Comparison of ENCODE assay signal across 19 cellular contexts in genomic region chr18:27181726-27182125, GRCh38. TPM values are rescaled to one million over a fixed set of nuclear protein-coding genes. Genes with fewer than 3 reads are reported as not detected.
DNase-seq lines count a peak whose midpoint lies in the region; ATAC-seq, FAIRE-seq and TF ChIP-seq lines count a peak whose summit lies in the region.
"Had no signal": no experiment of that assay in that cellular context is flagged by ENCODE, and none has a peak within 500 bp of the region (broad histone marks: within the 10 kb centered on the region; RNA-seq: fewer than 3 reads in every experiment).

No MANE protein-coding gene starts in this region.

- peak; percentile 79 for FAIRE-seq in D721Med (lab: Jason Lieb, UNC)
- FAIRE-seq: A204.1, G401.6, GM12891, GM19239, HepG2 had no signal

- TF ChIP-seq EP300 in transverse colon (IDR thresholded peaks at IDR 0.05; ENCODE audit: low read depth): no peak

- peaks cover 32% of the 10 kb centered on the region for H3K27me3 Mint-ChIP-seq in mesothelial cell of epicardium (ENCODE audit: low read depth)

- no peak overlapping the region for H3K27ac ChIP-seq in transverse colon
- H3K27ac ChIP-seq: BLaER1, GM23248 had no signal

- H3K27me3 ChIP-seq in transverse colon: peaks cover 50% of the 10 kb centered on the region
- H3K27me3 ChIP-seq: BLaER1 had no signal

- no peaks in the 10 kb centered on the region for H3K9me3 Mint-ChIP-seq in mesothelial cell of epicardium

- no peak for TF ChIP-seq POLR2A in transverse colon (IDR thresholded peaks at IDR 0.05)

- peaks cover 0 to 7% (median 3%) of the 10 kb centered on the region in 4 donors for H3K4me1 ChIP-seq in transverse colon
- H3K4me1 ChIP-seq: BLaER1 had no signal

- no peak for TF ChIP-seq CTCF in D721Med (IDR thresholded peaks at IDR 0.05; ENCODE audit: insufficient read depth, missing control alignments)
- no peak for TF ChIP-seq CTCF in transverse colon (IDR thresholded peaks at IDR 0.05)
- TF ChIP-seq CTCF in mesothelial cell of epicardium (IDR thresholded peaks at IDR 0.05; ENCODE audit: unreplicated experiment): no peak

- 13 to 33% methylated on average over 1 of the region's 1 CpG for WGBS in transverse colon (ENCODE audit: low coverage in 1 of 2), 2 donors

- H3K36me3 ChIP-seq in transverse colon: no peaks in the 10 kb centered on the region
- H3K36me3 ChIP-seq: BLaER1 had no signal

- H3K9me3 ChIP-seq in transverse colon: no peaks in the 10 kb centered on the region

- ATAC-seq in GM21786 (IDR thresholded peaks at IDR 0.05; ENCODE audit: unreplicated experiment) (no peak), HG02885 (IDR thresholded peaks at IDR 0.05; ENCODE audit: poor library complexity, unreplicated experiment) (no peak)
- ATAC-seq: HepG2 had no signal

- in situ Hi-C loops in transverse colon (cut with MboI; ENCODE audit: low pct_ligation_motif_present in 1 of 4, low pct_unique_long_range_greater_than_20kb in 1 of 4, low sequenced_read_pairs in 3 of 4): no loop called here

- no peak overlapping the region for H3K4me3 ChIP-seq in transverse colon
- H3K4me3 ChIP-seq: BLaER1, GM23248 had no signal

- H3K36me3 Mint-ChIP-seq in mesothelial cell of epicardium: no peaks in the 10 kb centered on the region

- peaks cover 14% of the 10 kb centered on the region for H3K4me1 Mint-ChIP-seq in mesothelial cell of epicardium
- H3K4me1 Mint-ChIP-seq: CD14-positive monocyte; CD4-positive, alpha-beta memory T cell had no signal

- DNase-seq in COR-L47 (lab: John Stamatoyannopoulos, UW): peak; percentile 18
- no peak for DNase-seq in D721Med (ENCODE audit: insufficient read length, low spot score)
- DNase-seq in astrocyte of the hippocampus (ENCODE audit: low read depth, low spot score): peak; percentile 2
- DNase-seq in kidney glomerular epithelial cell (lab: John Stamatoyannopoulos, UW): peak; percentile 21
- no peak for DNase-seq in transverse colon
- DNase-seq in mesothelial cell of epicardium (ENCODE audit: low spot score in 2 of 2, unreplicated experiment in 2 of 2): no peak
- DNase-seq: CD4-positive, alpha-beta memory T cell; GM23248; HCEC 1CT; KG1 had no signal

- intact Hi-C loops in transverse colon (cut with DNase I; ENCODE audit: low total_unique reads): no loop called here

- no peak overlapping the region for H3K27ac Mint-ChIP-seq in mesothelial cell of epicardium
- H3K27ac Mint-ChIP-seq: CD14-positive monocyte; CD4-positive, alpha-beta memory T cell had no signal

- H3K4me3 Mint-ChIP-seq in mesothelial cell of epicardium: no peak overlapping the region
- H3K4me3 Mint-ChIP-seq: CD14-positive monocyte; CD4-positive, alpha-beta memory T cell had no signal

RNA-seq across cellular contexts. Expression of gene CHST9, which starts 3.4 kb away (rescaled TPM):
- total RNA-seq in transverse colon: under 1 TPM in 3 of 4 donors, not detected in 1; 0.16 to 0.80 (median 0.41) TPM
- total RNA-seq in mesothelial cell of epicardium: 1.8 to 2.4 TPM (median 2.3 TPM) in 3 replicates
- total RNA-seq: CD4-positive, alpha-beta memory T cell; GM23248 had no signal

Comparison
In these comparisons a context has a peak if more than half of its experiments do, and no peak if none do; other contexts are left out.
1. DNase-seq: peak in COR-L47 (single experiment), astrocyte of the hippocampus (single experiment) and kidney glomerular epithelial cell (single experiment); none in D721Med (single experiment), transverse colon (single experiment) and mesothelial cell of epicardium (0 of 2).